In genomic region chr6:43307451-43308100, GRCh38 we compare ENCODE assay signal across 11 cellular contexts. TPM values are rescaled to one million over a fixed set of nuclear protein-coding genes. Genes with fewer than 3 reads are reported as not detected.
DNase-seq lines count a peak whose midpoint lies in the region; ATAC-seq and TF ChIP-seq lines count a peak whose summit lies in the region.
"Had no signal": no experiment of that assay in that cellular context is flagged by ENCODE, and none has a peak within 500 bp of the region (broad histone marks: within the 10 kb centered on the region; RNA-seq: fewer than 3 reads in every experiment).

No MANE protein-coding gene starts in this region.

- no peak for TF ChIP-seq POLR2A in GM18505 (IDR thresholded peaks at IDR 0.05; ENCODE audit: borderline replicate concordance, extremely low read depth, insufficient read depth, insufficient read length)

- CTCF ChIA-PET in naive thymus-derived CD4-positive, alpha-beta T cell (lab: Charles Lee), result interaction anchor here (0.6 to 1.3 kb wide), 6 partner anchors 12 to 90 kb away, joined by 3 read pairs; no protein-coding TSS in a partner anchor

- H2BK5ac ChIP-seq in H9 (ENCODE audit: insufficient read length, low read length), result no peak overlapping the region

- no peak overlapping the region for H3K23ac ChIP-seq in H9 (ENCODE audit: insufficient read length, low read depth, low read length)

- intact Hi-C loops in naive thymus-derived CD4-positive, alpha-beta T cell (cut with micrococcal nuclease), result loop anchor here in 1 of 2 donors (1.0 to 5.0 kb wide), 5 partner anchors 27 to 199 kb away; no protein-coding TSS in a partner anchor

- no peak overlapping the region for H2AK5ac ChIP-seq in H9 (ENCODE audit: insufficient read length, low read length)

- WGBS in H9 (ENCODE audit: extremely low coverage, insufficient read length, low lambda C conversion rate), result no CpG with 5 or more reads among the region's 5 CpGs

- H3K9ac ChIP-seq in BLaER1 (no peak overlapping the region; the same call in 1 of the 2 replicates), H9 (ENCODE audit: extremely low read depth, insufficient read length, low read length) (no peak overlapping the region)

- H3K4me3 Mint-ChIP-seq in H9, result peak overlapping the region in 1 of 2 experiments; percentile 88; a peak in 4 of 5 replicates
- peak overlapping the region; percentile 82 for H3K4me3 Mint-ChIP-seq in activated T-helper 17 cell treated with anti-CD3 and anti-CD28 coated beads, Interleukin-2, amount 50 U/mL, for 72 hours
- H3K4me3 Mint-ChIP-seq in naive thymus-derived CD4-positive, alpha-beta T cell, result peak overlapping the region in 8 of 10 donors; percentile 16 to 87 (median 57)

- POLR2A ChIA-PET in naive thymus-derived CD4-positive, alpha-beta T cell (lab: Charles Lee), result interaction anchor here (0.7 to 1.4 kb wide), 2 partner anchors 9 to 78 kb away, joined by 3 read pairs; partner anchors contain the start of genes DNPH1 and SLC22A7

- H3K4ac ChIP-seq in H9 (ENCODE audit: low read depth, low read length), result no peak overlapping the region

- TF ChIP-seq CTCF in H9 (conservative IDR thresholded peaks at IDR 0.05), result no peak
- TF ChIP-seq CTCF in BE2C (IDR thresholded peaks at IDR 0.05; ENCODE audit: low read depth, low read length), result no peak

- no peak overlapping the region; the same call in 1 of the 2 replicates for H3K14ac ChIP-seq in H9 (ENCODE audit: insufficient read depth, low read length)

- no peak overlapping the region for H2BK12ac ChIP-seq in H9 (ENCODE audit: insufficient read length, low read depth, low read length)

- H3K27ac ChIP-seq in BLaER1 (no peak overlapping the region), H9 (ENCODE audit: insufficient read length, low read depth, low read length) (no peak overlapping the region)
- H3K27ac ChIP-seq in naive thymus-derived CD4-positive, alpha-beta T cell (ENCODE audit: low read depth, low read length), result no peak overlapping the region
- H3K27ac ChIP-seq: left lung, SJCRH30 had no signal

- H3K27ac Mint-ChIP-seq in H9, result no peak overlapping the region
- H3K27ac Mint-ChIP-seq in activated T-helper 17 cell treated with anti-CD3 and anti-CD28 coated beads, Interleukin-2, amount 50 U/mL, for 72 hours, result peak overlapping the region; percentile 52
- peak overlapping the region in 2 of 9 donors; percentile 51 to 83 for H3K27ac Mint-ChIP-seq in naive thymus-derived CD4-positive, alpha-beta T cell

- no peaks in the 10 kb centered on the region for H3K27me3 ChIP-seq in BLaER1
- H3K27me3 ChIP-seq in H9 (ENCODE audit: insufficient read depth, low read length), result no peaks in the 10 kb centered on the region
- no peaks in the 10 kb centered on the region for H3K27me3 ChIP-seq in naive thymus-derived CD4-positive, alpha-beta T cell (ENCODE audit: control insufficient read depth in 2 of 2, insufficient read depth in 2 of 2, low read length in 2 of 2)
- no peaks in the 10 kb centered on the region for H3K27me3 ChIP-seq in BE2C
- H3K27me3 ChIP-seq: SJCRH30 had no signal

- DNase-seq in H9 (no peak), BE2C (no peak)
- DNase-seq in naive thymus-derived CD4-positive, alpha-beta T cell, result no peak
- DNase-seq: left lung, NCI-H510A had no signal

- H3T11ph ChIP-seq in H9 (ENCODE audit: low read length), result no peak overlapping the region

- no peak overlapping the region for H4K5ac ChIP-seq in H9 (ENCODE audit: insufficient read length, low read depth, low read length)

- no peak overlapping the region for H2BK120ac ChIP-seq in H9 (ENCODE audit: low read depth, low read length, poor library complexity, severe bottlenecking)

- H3K4me2 ChIP-seq in BLaER1 (peak overlapping the region; percentile 96), H9 (ENCODE audit: insufficient read depth, insufficient read length, low read length) (peak overlapping the region; percentile 68)

- peaks cover 12% of the 10 kb centered on the region; the same call in 1 of the 2 replicates for H4K20me1 ChIP-seq in BLaER1
- H4K20me1 ChIP-seq in H9 (ENCODE audit: control insufficient read depth, insufficient read depth, insufficient read length), result no peaks in the 10 kb centered on the region

- H4K91ac ChIP-seq in H9 (ENCODE audit: insufficient read length, low read depth, low read length), result no peak overlapping the region

- no peaks in the 10 kb centered on the region; the same call in 1 of the 2 replicates for H3K79me2 ChIP-seq in H9 (ENCODE audit: insufficient read depth, low read length)

- H3K23me2 ChIP-seq in H9 (ENCODE audit: insufficient read length, low read depth, low read length, poor library complexity, severe bottlenecking), result peaks cover 10% of the 10 kb centered on the region

- H3K4me3 ChIP-seq in BLaER1 (peak overlapping the region; percentile 67; the same call in 1 of the 2 replicates), BE2C (ENCODE audit: low read depth, low read length) (no peak overlapping the region)
- no peak overlapping the region for H3K4me3 ChIP-seq in naive thymus-derived CD4-positive, alpha-beta T cell (ENCODE audit: low read length)
- H3K4me3 ChIP-seq: SJCRH30 had no signal

- ATAC-seq in activated T-helper 17 cell treated with anti-CD3 and anti-CD28 coated beads, Interleukin-2, amount 50 U/mL, for 72 hours (replicated peaks), result no peak
- ATAC-seq in naive thymus-derived CD4-positive, alpha-beta T cell, result no peak
- ATAC-seq in GM19023 (IDR thresholded peaks at IDR 0.05; ENCODE audit: unreplicated experiment) (no peak), GM18505 (IDR thresholded peaks at IDR 0.05; ENCODE audit: unreplicated experiment) (no peak), GM21529 (IDR thresholded peaks at IDR 0.05; ENCODE audit: unreplicated experiment) (no peak)

- peaks cover 4% of the 10 kb centered on the region for H3K27me3 Mint-ChIP-seq in H9 (ENCODE audit: low read depth)
- H3K27me3 Mint-ChIP-seq in activated T-helper 17 cell treated with anti-CD3 and anti-CD28 coated beads, Interleukin-2, amount 50 U/mL, for 72 hours, result no peaks in the 10 kb centered on the region
- peaks cover 0 to 27% (median 0%) of the 10 kb centered on the region in 5 donors for H3K27me3 Mint-ChIP-seq in naive thymus-derived CD4-positive, alpha-beta T cell

- H3K4me1 ChIP-seq in BLaER1 (peaks cover 28% of the 10 kb centered on the region), H9 (ENCODE audit: insufficient read depth, low read length) (no peaks in the 10 kb centered on the region; the same call in 1 of the 2 replicates), BE2C (no peaks in the 10 kb centered on the region; the same call in 1 of the 2 replicates)
- peaks cover 8 to 11% of the 10 kb centered on the region in 2 donors for H3K4me1 ChIP-seq in naive thymus-derived CD4-positive, alpha-beta T cell (ENCODE audit: control insufficient read depth in 2 of 2, insufficient read depth in 2 of 2, low read length in 2 of 2)
- H3K4me1 ChIP-seq: SJCRH30 had no signal

- H3K4me1 Mint-ChIP-seq in H9, result peaks cover 20 to 32% of the 10 kb centered on the region in 2 experiments
- no peaks in the 10 kb centered on the region for H3K4me1 Mint-ChIP-seq in activated T-helper 17 cell treated with anti-CD3 and anti-CD28 coated beads, Interleukin-2, amount 50 U/mL, for 72 hours
- H3K4me1 Mint-ChIP-seq in naive thymus-derived CD4-positive, alpha-beta T cell, result peaks cover 6 to 13% (median 10%) of the 10 kb centered on the region in 7 donors

- H4K8ac ChIP-seq in H9 (replicated peaks; ENCODE audit: insufficient read length, low read depth, low read length), result no peak overlapping the region

- no peaks in the 10 kb centered on the region for H3K36me3 ChIP-seq in BLaER1
- no peaks in the 10 kb centered on the region for H3K36me3 ChIP-seq in naive thymus-derived CD4-positive, alpha-beta T cell (ENCODE audit: control insufficient read depth in 2 of 3, insufficient read depth in 3 of 3, low read length in 3 of 3)
- H3K36me3 ChIP-seq in BE2C, result no peaks in the 10 kb centered on the region
- H3K36me3 ChIP-seq: left lung, SJCRH30 had no signal

- H3K9me3 ChIP-seq in BLaER1, result no peaks in the 10 kb centered on the region
- H3K9me3 ChIP-seq in H9 (ENCODE audit: control insufficient read depth, low read depth, low read length), result no peaks in the 10 kb centered on the region
- H3K9me3 ChIP-seq in naive thymus-derived CD4-positive, alpha-beta T cell (ENCODE audit: control insufficient read depth in 2 of 3, low read length in 3 of 3), result no peaks in the 10 kb centered on the region
- no peaks in the 10 kb centered on the region for H3K9me3 ChIP-seq in BE2C
- H3K9me3 ChIP-seq: left lung, SJCRH30 had no signal

- H3K56ac ChIP-seq in H9 (ENCODE audit: insufficient read length, low read depth, low read length), result no peak overlapping the region

- H3K9me3 Mint-ChIP-seq in H9, result no peaks in the 10 kb centered on the region
- no peaks in the 10 kb centered on the region for H3K9me3 Mint-ChIP-seq in activated T-helper 17 cell treated with anti-CD3 and anti-CD28 coated beads, Interleukin-2, amount 50 U/mL, for 72 hours
- no peaks in the 10 kb centered on the region for H3K9me3 Mint-ChIP-seq in naive thymus-derived CD4-positive, alpha-beta T cell

- H3K18ac ChIP-seq in H9 (ENCODE audit: insufficient read length, low read depth, low read length), result no peak overlapping the region

- H3K79me1 ChIP-seq in H9 (ENCODE audit: insufficient read depth, low read depth, low read length, poor library complexity, severe bottlenecking), result no peaks in the 10 kb centered on the region

- H3K36me3 Mint-ChIP-seq in H9 (ENCODE audit: insufficient read depth in 1 of 3, low read depth in 3 of 3), result peaks cover 0 to 18% (median 4%) of the 10 kb centered on the region in 3 experiments; a peak in 5 of 7 replicates
- no peaks in the 10 kb centered on the region for H3K36me3 Mint-ChIP-seq in activated T-helper 17 cell treated with anti-CD3 and anti-CD28 coated beads, Interleukin-2, amount 50 U/mL, for 72 hours (ENCODE audit: low read depth)
- H3K36me3 Mint-ChIP-seq in naive thymus-derived CD4-positive, alpha-beta T cell, result peaks cover 0 to 6% (median 0%) of the 10 kb centered on the region in 5 donors

- H2AFZ ChIP-seq in H9 (ENCODE audit: low read length), result no peak overlapping the region

- no peak overlapping the region for H2BK20ac ChIP-seq in H9 (ENCODE audit: low read depth, low read length, poor library complexity, severe bottlenecking)

- H2BK15ac ChIP-seq in H9 (ENCODE audit: low read depth, low read length), result no peak overlapping the region

RNA-seq across cellular contexts. Expression of gene CRIP3, which starts 1.1 kb away (rescaled TPM):
- 15.3 and 16.9 TPM in 2 replicates for total RNA-seq in H9 (2021)
- total RNA-seq in activated T-helper 17 cell treated with anti-CD3 and anti-CD28 coated beads, Interleukin-2, amount 50 U/mL, for 72 hours, result 1 to 10 TPM; 4.2 to 4.6 TPM
- 1 to 10 TPM in 4 of 5 experiments, not detected in 1; 2.1 to 7.4 (median 4.8) TPM for total RNA-seq in naive thymus-derived CD4-positive, alpha-beta T cell
- polyA plus RNA-seq in naive thymus-derived CD4-positive, alpha-beta T cell, result not detected
- 2.1 TPM for polyA plus RNA-seq in BE2C (2012; ENCODE audit: insufficient read depth, insufficient read length, low read depth)
- total RNA-seq: SJCRH30 had no signal

RNA-seq across cellular contexts. Expression of gene SLC22A7, which starts 9.5 kb away (rescaled TPM):
- total RNA-seq in H9 (2021), result not detected in 2 replicates
- not detected for total RNA-seq in activated T-helper 17 cell treated with anti-CD3 and anti-CD28 coated beads, Interleukin-2, amount 50 U/mL, for 72 hours
- not detected for total RNA-seq in naive thymus-derived CD4-positive, alpha-beta T cell
- polyA plus RNA-seq in naive thymus-derived CD4-positive, alpha-beta T cell, result not detected
- polyA plus RNA-seq in BE2C (2012; ENCODE audit: insufficient read depth, insufficient read length, low read depth), result not detected
- total RNA-seq: left lung, SJCRH30 had no signal
